Comparison of ENCODE assay signal across 1 cellular context in genomic region chr15:81223346-81223971, GRCh38.
TF ChIP-seq lines count a peak whose summit lies in the region.

No MANE protein-coding gene starts in this region.

TF ChIP-seq in K562, 482 proteins besides CTCF, POLR2A, EP300 and RAD21 (continued from another document):
- TF ChIP-seq, protein P1, sequence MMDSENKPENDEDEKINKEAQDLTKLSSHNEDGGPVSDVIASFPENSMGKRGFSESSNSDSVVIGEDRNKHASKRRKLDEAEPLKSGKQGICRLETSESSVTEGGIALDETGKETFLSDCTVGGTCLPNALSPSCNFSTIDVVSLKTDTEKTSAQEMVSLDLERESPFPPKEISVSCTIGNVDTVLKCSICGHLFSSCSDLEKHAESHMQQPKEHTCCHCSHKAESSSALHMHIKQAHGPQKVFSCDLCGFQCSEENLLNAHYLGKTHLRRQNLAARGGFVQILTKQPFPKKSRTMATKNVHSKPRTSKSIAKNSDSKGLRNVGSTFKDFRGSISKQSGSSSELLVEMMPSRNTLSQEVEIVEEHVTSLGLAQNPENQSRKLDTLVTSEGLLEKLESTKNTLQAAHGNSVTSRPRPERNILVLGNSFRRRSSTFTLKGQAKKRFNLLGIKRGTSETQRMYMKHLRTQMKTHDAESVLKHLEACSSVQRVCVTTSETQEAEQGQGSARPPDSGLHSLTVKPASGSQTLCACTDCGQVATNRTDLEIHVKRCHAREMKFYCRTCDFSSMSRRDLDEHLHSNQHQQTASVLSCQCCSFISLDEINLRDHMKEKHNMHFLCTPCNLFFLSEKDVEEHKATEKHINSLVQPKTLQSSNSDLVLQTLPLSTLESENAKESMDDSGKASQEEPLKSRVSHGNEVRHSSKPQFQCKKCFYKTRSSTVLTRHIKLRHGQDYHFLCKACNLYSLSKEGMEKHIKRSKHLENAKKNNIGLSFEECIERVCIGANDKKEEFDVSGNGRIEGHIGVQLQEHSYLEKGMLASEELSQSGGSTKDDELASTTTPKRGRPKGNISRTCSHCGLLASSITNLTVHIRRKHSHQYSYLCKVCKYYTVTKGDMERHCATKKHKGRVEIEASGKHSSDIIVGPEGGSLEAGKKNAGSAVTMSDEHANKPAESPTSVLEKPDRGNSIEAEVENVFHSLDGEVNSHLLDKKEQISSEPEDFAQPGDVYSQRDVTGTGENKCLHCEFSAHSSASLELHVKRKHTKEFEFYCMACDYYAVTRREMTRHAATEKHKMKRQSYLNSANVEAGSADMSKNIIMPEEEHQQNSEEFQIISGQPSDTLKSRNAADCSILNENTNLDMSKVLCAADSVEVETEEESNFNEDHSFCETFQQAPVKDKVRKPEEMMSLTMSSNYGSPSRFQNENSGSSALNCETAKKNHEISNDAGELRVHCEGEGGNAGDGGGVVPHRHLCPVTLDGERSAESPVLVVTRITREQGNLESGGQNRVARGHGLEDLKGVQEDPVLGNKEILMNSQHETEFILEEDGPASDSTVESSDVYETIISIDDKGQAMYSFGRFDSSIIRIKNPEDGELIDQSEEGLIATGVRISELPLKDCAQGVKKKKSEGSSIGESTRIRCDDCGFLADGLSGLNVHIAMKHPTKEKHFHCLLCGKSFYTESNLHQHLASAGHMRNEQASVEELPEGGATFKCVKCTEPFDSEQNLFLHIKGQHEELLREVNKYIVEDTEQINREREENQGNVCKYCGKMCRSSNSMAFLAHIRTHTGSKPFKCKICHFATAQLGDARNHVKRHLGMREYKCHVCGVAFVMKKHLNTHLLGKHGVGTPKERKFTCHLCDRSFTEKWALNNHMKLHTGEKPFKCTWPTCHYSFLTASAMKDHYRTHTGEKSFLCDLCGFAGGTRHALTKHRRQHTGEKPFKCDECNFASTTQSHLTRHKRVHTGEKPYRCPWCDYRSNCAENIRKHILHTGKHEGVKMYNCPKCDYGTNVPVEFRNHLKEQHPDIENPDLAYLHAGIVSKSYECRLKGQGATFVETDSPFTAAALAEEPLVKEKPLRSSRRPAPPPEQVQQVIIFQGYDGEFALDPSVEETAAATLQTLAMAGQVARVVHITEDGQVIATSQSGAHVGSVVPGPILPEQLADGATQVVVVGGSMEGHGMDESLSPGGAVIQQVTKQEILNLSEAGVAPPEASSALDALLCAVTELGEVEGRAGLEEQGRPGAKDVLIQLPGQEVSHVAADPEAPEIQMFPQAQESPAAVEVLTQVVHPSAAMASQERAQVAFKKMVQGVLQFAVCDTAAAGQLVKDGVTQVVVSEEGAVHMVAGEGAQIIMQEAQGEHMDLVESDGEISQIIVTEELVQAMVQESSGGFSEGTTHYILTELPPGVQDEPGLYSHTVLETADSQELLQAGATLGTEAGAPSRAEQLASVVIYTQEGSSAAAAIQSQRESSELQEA (IDR thresholded peaks at IDR 0.05; ENCODE audit: low read depth): no peak
- TF ChIP-seq, protein P2, sequence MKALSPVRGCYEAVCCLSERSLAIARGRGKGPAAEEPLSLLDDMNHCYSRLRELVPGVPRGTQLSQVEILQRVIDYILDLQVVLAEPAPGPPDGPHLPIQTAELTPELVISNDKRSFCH (CRISPR knock-in tag; IDR thresholded peaks at IDR 0.05): no peak
- TF ChIP-seq, protein P2 (tag; IDR thresholded peaks at IDR 0.05): no peak
- TF ChIP-seq BCOR (IDR thresholded peaks at IDR 0.05): peak; percentile 67
- peak; percentile 65 for TF ChIP-seq ZFP36 (IDR thresholded peaks at IDR 0.05; ENCODE audit: low read depth, low read length, partially characterized antibody)
- TF ChIP-seq SNRNP70 (optimal IDR thresholded peaks at IDR 0.05; ENCODE audit: low read depth, low read length): no peak
